Comparison of ENCODE assay signal across 10 cellular contexts in the genomic region with DNA sequence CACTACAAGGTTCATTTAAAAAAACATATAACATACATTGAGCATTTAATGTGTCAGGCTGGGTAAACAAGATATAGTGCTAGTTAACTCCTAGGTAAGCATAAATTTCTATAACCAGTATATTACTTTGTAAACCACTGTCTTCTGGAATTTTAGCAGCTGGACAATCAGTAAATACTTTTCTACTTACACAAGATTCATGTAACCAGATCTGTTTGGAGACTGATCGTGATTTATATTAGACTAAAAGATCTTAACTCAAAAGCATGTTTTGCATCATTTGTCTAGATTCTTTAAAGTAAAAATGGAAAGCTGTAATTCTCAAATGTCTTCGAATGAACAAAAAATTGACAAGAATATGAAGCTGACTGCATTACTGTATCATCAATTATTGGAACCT. TPM values are rescaled to one million over a fixed set of nuclear protein-coding genes. Genes with fewer than 3 reads are reported as not detected.
A peak's percentile ranks its signal among the peaks of the same experiment; 100 is the strongest.
DNase-seq lines count a peak whose midpoint lies in the region; FAIRE-seq lines count a peak whose summit lies in the region.
"Had no signal": no experiment of that assay in that cellular context is flagged by ENCODE, and none has a peak within 500 bp of the region (broad histone marks: within the 10 kb centered on the region; RNA-seq: fewer than 3 reads in every experiment).

No MANE protein-coding gene starts in this region.

- peak overlapping the region; percentile 90 for H3K4me2 ChIP-seq in skeletal muscle satellite cell (ENCODE audit: low read length)

- H3K4me3 ChIP-seq in iPS-18a (ENCODE audit: low read length) = peak overlapping the region; percentile 97
- H3K4me3 ChIP-seq in skeletal muscle satellite cell (ENCODE audit: low read length) = peak overlapping the region; percentile 93

- H3K27me3 ChIP-seq in iPS-18a (ENCODE audit: control insufficient read depth, insufficient read depth, low read length) (peaks cover 32% of the 10 kb centered on the region), skeletal muscle satellite cell (ENCODE audit: control insufficient read depth, insufficient read depth, low read length) (peaks cover 5% of the 10 kb centered on the region)

- DNase-seq in HCEC 1CT (peak; percentile 11), frontal cortex (ENCODE audit: low spot score in 2 of 2) (no peak), 8988T (no peak), cardiac septum (ENCODE audit: low spot score) (no peak), AML-193 (lab: John Stamatoyannopoulos, UW) (no peak)
- DNase-seq: activated CD8-positive, alpha-beta T cell treated with anti-CD3 and anti-CD28 coated beads for 36 hours; left cardiac atrium had no signal

- H3K36me3 ChIP-seq in iPS-18a (ENCODE audit: control insufficient read depth, low read depth, low read length) (no peaks in the 10 kb centered on the region), skeletal muscle satellite cell (ENCODE audit: insufficient read depth, low read length) (no peaks in the 10 kb centered on the region)

- no peak overlapping the region for H3K27ac ChIP-seq in iPS-18a (ENCODE audit: low read length)

- H3K9ac ChIP-seq in iPS-18a (ENCODE audit: low read length) = no peak overlapping the region
- peak overlapping the region; percentile 86 for H3K9ac ChIP-seq in skeletal muscle satellite cell (ENCODE audit: low read depth, low read length)

- peaks cover 8% of the 10 kb centered on the region for H3K4me1 ChIP-seq in iPS-18a (ENCODE audit: control insufficient read depth, low read depth, low read length)
- peaks cover 27% of the 10 kb centered on the region for H3K4me1 ChIP-seq in skeletal muscle satellite cell (ENCODE audit: control insufficient read depth, insufficient read depth, low read length)

- FAIRE-seq in TTC549 (lab: Jason Lieb, UNC) (peak; percentile 11), frontal cortex (lab: Jason Lieb, UNC) (no peak)

- intact Hi-C loops in cardiac septum (cut with DNase I) = no loop called here

- H3K9me3 ChIP-seq in iPS-18a (ENCODE audit: control insufficient read depth, low read depth, low read length) = no peaks in the 10 kb centered on the region
- no peaks in the 10 kb centered on the region for H3K9me3 ChIP-seq in skeletal muscle satellite cell (replicated peaks; ENCODE audit: low read length)

RNA-seq across cellular contexts. Expression of a gene that starts 0.9 kb away (rescaled TPM):
- 10.4 and 13.1 TPM in 2 replicates for total RNA-seq in skeletal muscle satellite cell (2012; rRNA removed)
- total RNA-seq in frontal cortex (2.9 TPM), cardiac septum (0.94 TPM)

RNA-seq across cellular contexts. Expression of a gene that starts 15.2 kb away (rescaled TPM):
- total RNA-seq in skeletal muscle satellite cell (2012; rRNA removed) = 13.2 and 14.6 TPM in 2 replicates
- total RNA-seq in frontal cortex (12.6 TPM), cardiac septum (10.8 TPM)
